10 cellular contexts compared by ENCODE assay signal in genomic region chr11:68749061-68749491, GRCh38. TPM values are rescaled to one million over a fixed set of nuclear protein-coding genes. Genes with fewer than 3 reads are reported as not detected.
DNase-seq lines count a peak whose midpoint lies in the region; ATAC-seq, FAIRE-seq and TF ChIP-seq lines count a peak whose summit lies in the region.
"Had no signal": no experiment of that assay in that cellular context is flagged by ENCODE, and none has a peak within 500 bp of the region (broad histone marks: within the 10 kb centered on the region; RNA-seq: fewer than 3 reads in every experiment).

No MANE protein-coding gene starts in this region.

- peaks cover 0 to 3% (median 0%) of the 10 kb centered on the region in 5 experiments for H3K9me3 Mint-ChIP-seq in brain
- no peaks in the 10 kb centered on the region for H3K9me3 Mint-ChIP-seq in nephron progenitor cell

- H3K36me3 Mint-ChIP-seq in brain = no peaks in the 10 kb centered on the region
- peaks cover 5% of the 10 kb centered on the region for H3K36me3 Mint-ChIP-seq in nephron progenitor cell (ENCODE audit: low read depth)

- no peak for ATAC-seq in GM19397 (IDR thresholded peaks at IDR 0.05; ENCODE audit: unreplicated experiment)
- ATAC-seq: mucosa of descending colon; stimulated activated naive CD8-positive, alpha-beta T cell treated with anti-CD3 and anti-CD28 coated beads, Interleukin-15, Interleukin-2, amounts not matched to agents 100 U/mL and 50 U/mL, for 24 hours had no signal

- no peak for TF ChIP-seq POLR2A in NB4 (IDR thresholded peaks at IDR 0.05; ENCODE audit: extremely low read depth, insufficient read length)

- H3K27me3 Mint-ChIP-seq in brain = peaks cover 20% of the 10 kb centered on the region
- peaks cover 41% of the 10 kb centered on the region for H3K27me3 Mint-ChIP-seq in nephron progenitor cell (ENCODE audit: low read depth, poor library complexity)

- TF ChIP-seq CTCF in NB4 (IDR thresholded peaks at IDR 0.05; ENCODE audit: low read depth, low read length) (no peak), brain (conservative IDR thresholded peaks at IDR 0.05) (no peak), nephron progenitor cell (IDR thresholded peaks at IDR 0.05) (no peak)

- H3K4me3 Mint-ChIP-seq in brain (peak overlapping the region in 3 of 5 experiments; percentile 54 to 70 (median 69)), nephron progenitor cell (peak overlapping the region; percentile 73)

- FAIRE-seq in HTR-8/SVneo (lab: Jason Lieb, UNC) = no peak

- H3K4me1 Mint-ChIP-seq in brain (peaks cover 16% of the 10 kb centered on the region), nephron progenitor cell (peaks cover 16% of the 10 kb centered on the region)

- peak overlapping the region in 1 of 5 experiments; percentile 80 for H3K27ac Mint-ChIP-seq in brain
- H3K27ac Mint-ChIP-seq in nephron progenitor cell = no peak overlapping the region

- DNase-seq in ELR (ENCODE audit: low read depth) = peak; percentile 8
- peak; percentile 41 for DNase-seq in NB4 (ENCODE audit: low read depth)
- no peak for DNase-seq in nephron progenitor cell
- no peak for DNase-seq in HTR-8/SVneo (ENCODE audit: insufficient read length, low spot score)
- DNase-seq in NCI-H1694 (lab: John Stamatoyannopoulos, UW) = no peak
- DNase-seq: colonic mucosa; mucosa of descending colon; stimulated activated naive CD8-positive, alpha-beta T cell treated with anti-CD3 and anti-CD28 coated beads, Interleukin-15, Interleukin-2, amounts not matched to agents 100 U/mL and 50 U/mL, for 24 hours had no signal

- H3K4me3 ChIP-seq in NB4 (ENCODE audit: low read depth, low read length) = no peak overlapping the region
- H3K4me3 ChIP-seq: colonic mucosa, mucosa of descending colon had no signal

RNA-seq across cellular contexts. Expression of gene TESMIN, which starts 2.2 kb away (rescaled TPM):
- polyA plus RNA-seq in brain (ENCODE audit: insufficient read depth, low read depth, low replicate concordance) = 12.9 TPM

Comparison
In these comparisons a context has a peak if more than half of its experiments do, and no peak if none do; other contexts are left out.
1. DNase-seq: peak in ELR (single experiment) and NB4 (single experiment); none in nephron progenitor cell (single experiment), HTR-8/SVneo (single experiment) and NCI-H1694 (single experiment).